In genomic region chr7:85474234-85474633, GRCh38 we compare ENCODE assay signal across 15 cellular contexts.
A peak's percentile ranks its signal among the peaks of the same experiment; 100 is the strongest.
DNase-seq lines count a peak whose midpoint lies in the region; ATAC-seq and TF ChIP-seq lines count a peak whose summit lies in the region.
"Had no signal": no experiment of that assay in that cellular context is flagged by ENCODE, and none has a peak within 500 bp of the region (broad histone marks: within the 10 kb centered on the region; RNA-seq: fewer than 3 reads in every experiment).

No MANE protein-coding gene starts in this region.

- TF ChIP-seq POLR2A in spleen (IDR thresholded peaks at IDR 0.05): no peak
- TF ChIP-seq POLR2A in gastrocnemius medialis (IDR thresholded peaks at IDR 0.05): no peak

- H3K36me3 ChIP-seq in brain microvascular endothelial cell (replicated peaks) (no peaks in the 10 kb centered on the region), spleen (no peaks in the 10 kb centered on the region), gastrocnemius medialis (no peaks in the 10 kb centered on the region)
- H3K36me3 ChIP-seq: heart left ventricle had no signal

- WGBS in spleen, 5 donors: 59 to 76% (median 73%) methylated on average over 2 of the region's 2 CpGs

- in situ Hi-C loops in brain microvascular endothelial cell (cut with HindIII; ENCODE audit: low pct_ligation_motif_present, low sequenced_read_pairs) (no loop called here), gastrocnemius medialis (cut with MboI; ENCODE audit: low sequenced_read_pairs in 4 of 4) (no loop called here)

- H3K9me3 ChIP-seq in spleen (no peaks in the 10 kb centered on the region), gastrocnemius medialis (no peaks in the 10 kb centered on the region)
- H3K9me3 ChIP-seq: heart left ventricle had no signal

- ATAC-seq in GM18870 (IDR thresholded peaks at IDR 0.05; ENCODE audit: unreplicated experiment) (peak; percentile 87), HG03342 (IDR thresholded peaks at IDR 0.05; ENCODE audit: unreplicated experiment) (peak; percentile 77), gastrocnemius medialis (no peak)
- ATAC-seq: heart left ventricle; Panc1; stimulated activated naive CD8-positive, alpha-beta T cell treated with anti-CD3 and anti-CD28 coated beads, Interleukin-15, Interleukin-2, amounts not matched to agents 100 U/mL and 50 U/mL, for 24 hours had no signal

- H3K4me3 ChIP-seq in brain microvascular endothelial cell (ENCODE audit: low read depth, low read length): no peak overlapping the region
- H3K4me3 ChIP-seq in spleen: no peak overlapping the region
- H3K4me3 ChIP-seq in gastrocnemius medialis: no peak overlapping the region
- H3K4me3 ChIP-seq: heart left ventricle, lung had no signal

- H3K27ac ChIP-seq in brain microvascular endothelial cell (no peak overlapping the region), spleen (no peak overlapping the region), gastrocnemius medialis (no peak overlapping the region)
- H3K27ac ChIP-seq: heart left ventricle had no signal

- TF ChIP-seq CTCF in brain microvascular endothelial cell (IDR thresholded peaks at IDR 0.05; ENCODE audit: low read depth, low read length, missing control alignments): no peak
- TF ChIP-seq CTCF in spleen (IDR thresholded peaks at IDR 0.05 in 8 of 11, conservative IDR thresholded peaks at IDR 0.05 in 3 of 11): no peak
- TF ChIP-seq CTCF in gastrocnemius medialis (IDR thresholded peaks at IDR 0.05 in 4 of 5, conservative IDR thresholded peaks at IDR 0.05 in 1 of 5): no peak

- H3K27me3 ChIP-seq in brain microvascular endothelial cell (replicated peaks) (no peaks in the 10 kb centered on the region), spleen (replicated peaks in 1 of 7) (no peaks in the 10 kb centered on the region), gastrocnemius medialis (no peaks in the 10 kb centered on the region)
- H3K27me3 ChIP-seq: heart left ventricle had no signal

- DNase-seq in HCEC 1CT (peak; percentile 41), brain microvascular endothelial cell (peak; percentile 33), spleen (no peak), gastrocnemius medialis (no peak)
- DNase-seq in activated naive CD4-positive, alpha-beta T cell treated with anti-CD3 and anti-CD28 coated beads, Interleukin-2, amount 50 U/mL, for 16 hours: no peak
- no peak for DNase-seq in central memory CD4-positive, alpha-beta T cell
- DNase-seq: amniotic stem cell; COR-L47; effector memory CD4-positive, alpha-beta T cell; heart left ventricle; stimulated activated naive CD8-positive, alpha-beta T cell treated with anti-CD3 and anti-CD28 coated beads, Interleukin-15, Interleukin-2, amounts not matched to agents 100 U/mL and 50 U/mL, for 24 hours had no signal

- no peaks in the 10 kb centered on the region for H3K4me1 ChIP-seq in spleen
- H3K4me1 ChIP-seq in gastrocnemius medialis: no peaks in the 10 kb centered on the region
- H3K4me1 ChIP-seq: heart left ventricle had no signal

- intact Hi-C loops in spleen (cut with DNase I; ENCODE audit: low total_unique reads): no loop called here
- intact Hi-C loops in gastrocnemius medialis (cut with DNase I; ENCODE audit: low total_unique reads): no loop called here

Comparison
In these comparisons a context has a peak if more than half of its experiments do, and no peak if none do; other contexts are left out.
1. ATAC-seq: peak in GM18870 (single experiment) and HG03342 (single experiment); none in gastrocnemius medialis (0 of 2).
2. DNase-seq: peak in HCEC 1CT (single experiment) and brain microvascular endothelial cell (single experiment); none in spleen (single experiment), activated naive CD4-positive, alpha-beta T cell treated with anti-CD3 and anti-CD28 coated beads, Interleukin-2, amount 50 U/mL, for 16 hours (single experiment), central memory CD4-positive, alpha-beta T cell (single experiment) and gastrocnemius medialis (0 of 2).